Comparison of ENCODE assay signal across 15 cellular contexts in genomic region chr18:49059028-49059670, GRCh38.
DNase-seq lines count a peak whose midpoint lies in the region; ATAC-seq and TF ChIP-seq lines count a peak whose summit lies in the region.
"Had no signal": no experiment of that assay in that cellular context is flagged by ENCODE, and none has a peak within 500 bp of the region (broad histone marks: within the 10 kb centered on the region; RNA-seq: fewer than 3 reads in every experiment).

No MANE protein-coding gene starts in this region.

- peak overlapping the region; percentile 86 for H3K4me2 ChIP-seq in BLaER1

- 0 out of 2 replicates have a peak overlapping the region, but pooled peaks have one; percentile 28 for H3K4me3 ChIP-seq in BLaER1
- no peak overlapping the region for H3K4me3 ChIP-seq in HAP-1
- no peak overlapping the region for H3K4me3 ChIP-seq in RWPE2 (ENCODE audit: severe bottlenecking)
- no peak overlapping the region for H3K4me3 ChIP-seq in fibroblast of villous mesenchyme (ENCODE audit: low read depth, low read length)
- H3K4me3 ChIP-seq in ovary: no peak overlapping the region

- no peak overlapping the region for H3K4me3 Mint-ChIP-seq in nephron progenitor cell
- H3K4me3 Mint-ChIP-seq: dendritic cell treated with granulocyte-macrophage colony-stimulating factor and Interleukin-4, amounts not matched to agents 40 ng/mL and 50 ng/mL, for 4 days; T-cell had no signal

- WGBS in ovary, 3 donors: 89 to 94% (median 94%) methylated on average over 5 of the region's 5 CpGs

- H3K36me3 ChIP-seq in BLaER1 (no peaks in the 10 kb centered on the region; the same call in 1 of the 2 replicates), HAP-1 (replicated peaks) (no peaks in the 10 kb centered on the region), RWPE2 (ENCODE audit: low read depth) (no peaks in the 10 kb centered on the region), ovary (no peaks in the 10 kb centered on the region)

- TF ChIP-seq EP300 in ovary (IDR thresholded peaks at IDR 0.05): no peak

- H3K9me3 ChIP-seq in BLaER1: no peaks in the 10 kb centered on the region
- H3K9me3 ChIP-seq in HAP-1: no peaks in the 10 kb centered on the region
- H3K9me3 ChIP-seq in RWPE2 (ENCODE audit: severe bottlenecking): no peaks in the 10 kb centered on the region
- no peaks in the 10 kb centered on the region for H3K9me3 ChIP-seq in ovary

- TF ChIP-seq CTCF in RWPE2 (IDR thresholded peaks at IDR 0.05; ENCODE audit: poor library complexity, severe bottlenecking) (peak; percentile 12), fibroblast of villous mesenchyme (IDR thresholded peaks at IDR 0.05; ENCODE audit: insufficient read depth, low read depth, low read length) (peak; percentile 39), ovary (IDR thresholded peaks at IDR 0.05) (no peak), nephron progenitor cell (IDR thresholded peaks at IDR 0.05) (no peak)

- TF ChIP-seq POLR2A in ovary (IDR thresholded peaks at IDR 0.05): no peak

- no peak overlapping the region for H3K27ac Mint-ChIP-seq in nephron progenitor cell
- H3K27ac Mint-ChIP-seq: progenitor cell of endocrine pancreas, T-cell had no signal

- H3K9ac ChIP-seq in BLaER1: peak overlapping the region; percentile 67

- ATAC-seq in RWPE2 (ENCODE audit: low read depth) (no peak), GM21526 (IDR thresholded peaks at IDR 0.05; ENCODE audit: low FRiP score, unreplicated experiment) (no peak)
- ATAC-seq: T-cell had no signal

- H3K27me3 Mint-ChIP-seq in nephron progenitor cell (ENCODE audit: low read depth, poor library complexity): no peaks in the 10 kb centered on the region
- H3K27me3 Mint-ChIP-seq: dendritic cell treated with granulocyte-macrophage colony-stimulating factor and Interleukin-4, amounts not matched to agents 40 ng/mL and 50 ng/mL, for 4 days; progenitor cell of endocrine pancreas; T-cell had no signal

- H3K9me3 Mint-ChIP-seq in nephron progenitor cell: no peaks in the 10 kb centered on the region
- H3K9me3 Mint-ChIP-seq: dendritic cell treated with granulocyte-macrophage colony-stimulating factor and Interleukin-4, amounts not matched to agents 40 ng/mL and 50 ng/mL, for 4 days; T-cell had no signal

- H3K4me1 ChIP-seq in BLaER1 (peaks cover 99% of the 10 kb centered on the region), HAP-1 (peaks cover 10% of the 10 kb centered on the region), RWPE2 (ENCODE audit: insufficient read depth, poor library complexity, severe bottlenecking) (no peaks in the 10 kb centered on the region), ovary (ENCODE audit: insufficient read depth) (peaks cover 1% of the 10 kb centered on the region)

- in situ Hi-C loops in HAP-1 (cut with MboI; ENCODE audit: low sequenced_read_pairs): no loop called here

- H3K27me3 ChIP-seq in BLaER1 (no peaks in the 10 kb centered on the region), HAP-1 (ENCODE audit: low read depth) (no peaks in the 10 kb centered on the region), RWPE2 (ENCODE audit: insufficient read depth, poor library complexity, severe bottlenecking) (no peaks in the 10 kb centered on the region), ovary (no peaks in the 10 kb centered on the region)

- peaks cover 30% of the 10 kb centered on the region for H3K4me1 Mint-ChIP-seq in nephron progenitor cell

- intact Hi-C loops in ovary (cut with DNase I): no loop called here

- no peaks in the 10 kb centered on the region for H4K20me1 ChIP-seq in BLaER1

- H3K27ac ChIP-seq in BLaER1: peak overlapping the region; percentile 99
- no peak overlapping the region for H3K27ac ChIP-seq in RWPE2 (ENCODE audit: poor library complexity, severe bottlenecking)
- H3K27ac ChIP-seq in ovary: no peak overlapping the region

- DNase-seq in HAP-1 (ENCODE audit: low spot score in 2 of 2) (peak; percentile 17 to 29), RWPE2 (ENCODE audit: low spot score) (no peak), fibroblast of villous mesenchyme (ENCODE audit: low read depth) (peak; percentile 20), ovary (no peak), nephron progenitor cell (no peak)
- DNase-seq in stimulated activated naive CD4-positive, alpha-beta T cell treated with Interleukin-2 at 50 U/mL for 16 hours (lab: John Stamatoyannopoulos, UW): no peak
- DNase-seq: Calu3; mammary epithelial cell; NCI-H1105 treated with DMSO at 0.1 percent for 48 hours; stimulated activated CD4-positive, alpha-beta T cell treated with anti-CD3 and anti-CD28 coated beads, Interleukin-2, amount 100 ng/mL, for 48 hours; T-cell had no signal

- H3K36me3 Mint-ChIP-seq in nephron progenitor cell (ENCODE audit: low read depth): no peaks in the 10 kb centered on the region

Comparison
In these comparisons a context has a peak if more than half of its experiments do, and no peak if none do; other contexts are left out.
1. DNase-seq: peak in HAP-1 (2 of 2) and fibroblast of villous mesenchyme (single experiment); none in RWPE2 (single experiment), ovary (0 of 5), nephron progenitor cell (single experiment) and stimulated activated naive CD4-positive, alpha-beta T cell treated with Interleukin-2 at 50 U/mL for 16 hours (single experiment).
2. CTCF ChIP-seq: peak in RWPE2 (single experiment) and fibroblast of villous mesenchyme (single experiment); none in ovary (0 of 3) and nephron progenitor cell (single experiment).